Comparison of ENCODE assay signal across 8 cellular contexts in genomic region chrX:101390664-101391525, GRCh38. TPM values are rescaled to one million over a fixed set of nuclear protein-coding genes. Genes with fewer than 3 reads are reported as not detected.
A peak's percentile ranks its signal among the peaks of the same experiment; 100 is the strongest.
DNase-seq lines count a peak whose midpoint lies in the region; ATAC-seq and TF ChIP-seq lines count a peak whose summit lies in the region.

Gene RPL36A (plus strand): TSS chrX:101391011. CDS start chrX:101391044, 33 bp downstream.

- peak; percentile 73 for TF ChIP-seq CTCF in GM12874 (IDR thresholded peaks at IDR 0.05; ENCODE audit: insufficient read depth, low read depth, low read length)
- TF ChIP-seq CTCF in left ventricle myocardium inferior (IDR thresholded peaks at IDR 0.05; ENCODE audit: borderline replicate concordance): peak; percentile 80
- TF ChIP-seq CTCF in prostate gland (IDR thresholded peaks at IDR 0.05): peak; percentile 12 to 70 (median 65)

- H3K4me1 ChIP-seq in adipocyte (ENCODE audit: control insufficient read depth, insufficient read depth, low read length) (peaks cover 14% of the 10 kb centered on the region), left ventricle myocardium inferior (peaks cover 15% of the 10 kb centered on the region), prostate gland (replicated peaks) (no peaks in the 10 kb centered on the region), urinary bladder (ENCODE audit: insufficient read depth) (no peaks in the 10 kb centered on the region)

- 1% methylated on average over 33 of the region's 47 CpGs for WGBS in prostate gland
- WGBS in urinary bladder: under 1% methylated on average over 47 of the region's 47 CpGs

- H3K27me3 ChIP-seq in adipocyte (replicated peaks; ENCODE audit: control insufficient read depth, insufficient read depth, low read length) (peaks cover 17% of the 10 kb centered on the region), left ventricle myocardium inferior (ENCODE audit: low read depth) (no peaks in the 10 kb centered on the region), prostate gland (replicated peaks; ENCODE audit: insufficient read depth) (no peaks in the 10 kb centered on the region)

- intact Hi-C loops in left ventricle myocardium inferior (cut with micrococcal nuclease) (no loop called here), prostate gland (cut with DNase I) (no loop called here)

- H3K27ac ChIP-seq in left ventricle myocardium inferior (replicated peaks) (peak within 1 kb of the TSS; percentile 67), prostate gland (peak within 1 kb of the TSS; percentile 55 to 71), urinary bladder (ENCODE audit: low read depth) (peak within 1 kb of the TSS; percentile 74)

- no peaks in the 10 kb centered on the region for H3K9me3 ChIP-seq in adipocyte (ENCODE audit: control insufficient read depth, low read length)
- H3K9me3 ChIP-seq in left ventricle myocardium inferior (replicated peaks): no peaks in the 10 kb centered on the region
- H3K9me3 ChIP-seq in prostate gland: no peaks in the 10 kb centered on the region

- H3K36me3 ChIP-seq in adipocyte (ENCODE audit: control insufficient read depth, insufficient read depth, low read length, severe bottlenecking): peaks cover 20% of the 10 kb centered on the region
- no peaks in the 10 kb centered on the region for H3K36me3 ChIP-seq in left ventricle myocardium inferior
- no peaks in the 10 kb centered on the region for H3K36me3 ChIP-seq in prostate gland
- peaks cover 3% of the 10 kb centered on the region for H3K36me3 ChIP-seq in urinary bladder (ENCODE audit: insufficient read depth)

- DNase-seq in NCI-H1417 treated with DMSO at 0.1 percent for 48 hours (lab: John Stamatoyannopoulos, UW) (peak; percentile 36), SW480 (ENCODE audit: low spot score) (peak; percentile 93), adipocyte (ENCODE audit: low read depth) (peak; percentile 92), left ventricle myocardium inferior (peak; percentile 84), prostate gland (ENCODE audit: low spot score) (peak; percentile 77)

- peak within 1 kb of the TSS; percentile 88 for H3K9ac ChIP-seq in adipocyte (ENCODE audit: low read length)

- H3K4me3 ChIP-seq in adipocyte (ENCODE audit: low read length) (peak within 1 kb of the TSS; percentile 88), left ventricle myocardium inferior (peak within 1 kb of the TSS; percentile 74), prostate gland (peak within 1 kb of the TSS; percentile 39 to 40), urinary bladder (ENCODE audit: low read depth, low read length) (peak within 1 kb of the TSS; percentile 46)

- TF ChIP-seq POLR2A in prostate gland (IDR thresholded peaks at IDR 0.05): peak; percentile 52

- peak; percentile 85 for ATAC-seq in HG02798 (IDR thresholded peaks at IDR 0.05; ENCODE audit: poor library complexity, unreplicated experiment)

RNA-seq across cellular contexts. Expression of gene RPL36A, which starts in this region (rescaled TPM):
- total RNA-seq in left ventricle myocardium inferior: 86.9 TPM
- 1,000 to 10,000 TPM in 1 of 2 donors, 100 to 1,000 TPM in 1; 863 to 2,403 TPM for total RNA-seq in prostate gland
- 808 TPM for total RNA-seq in urinary bladder
- 1,560 TPM for polyA plus RNA-seq in urinary bladder

Comparison
In these comparisons a context has a peak if more than half of its experiments do, and no peak if none do; other contexts are left out.
1. Peak in every context shown above with its lines: DNase-seq, ATAC-seq, H3K4me3 ChIP-seq and H3K27ac ChIP-seq.
2. DNase-seq: peak in every context shown above with its lines; median percentile 93 in SW480; 92 in adipocyte; 84 in left ventricle myocardium inferior; 77 in prostate gland; 36 in NCI-H1417 treated with DMSO at 0.1 percent for 48 hours.